22 cellular contexts compared by ENCODE assay signal in the genomic region with DNA sequence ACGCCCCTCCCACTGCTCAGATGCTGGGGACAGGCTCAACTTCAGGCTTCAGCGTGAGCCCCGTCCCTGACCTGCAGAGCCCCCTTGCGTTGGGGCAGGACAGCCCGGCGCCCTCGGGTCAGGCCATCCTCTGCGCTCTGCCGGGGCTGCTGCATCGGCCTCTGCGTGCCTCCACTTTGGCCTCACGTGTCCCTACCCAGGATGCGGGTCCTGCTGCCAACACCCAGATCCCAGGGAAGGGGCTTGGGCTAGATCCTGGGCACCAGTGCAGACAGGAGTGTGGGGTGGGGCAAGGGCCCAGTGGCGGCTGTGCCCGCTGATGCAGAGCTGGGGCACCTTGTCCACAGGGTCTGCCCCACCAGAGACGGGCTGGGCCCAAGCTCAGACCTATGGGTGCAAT. TPM values are rescaled to one million over a fixed set of nuclear protein-coding genes. Genes with fewer than 3 reads are reported as not detected.
DNase-seq lines count a peak whose midpoint lies in the region; ATAC-seq, FAIRE-seq and TF ChIP-seq lines count a peak whose summit lies in the region.
"Had no signal": no experiment of that assay in that cellular context is flagged by ENCODE, and none has a peak within 500 bp of the region (broad histone marks: within the 10 kb centered on the region; RNA-seq: fewer than 3 reads in every experiment).

No MANE protein-coding gene starts in this region.

- H3K79me2 ChIP-seq in K562 (ENCODE audit: control insufficient read depth, insufficient read depth, low read length) = peaks cover 21% of the 10 kb centered on the region

- no peak overlapping the region for H3K4me2 ChIP-seq in K562 (ENCODE audit: insufficient read depth, low read length)
- H3K4me2 ChIP-seq in neuronal stem cell (ENCODE audit: insufficient read depth, low read length, poor library complexity, severe bottlenecking) = no peak overlapping the region
- H3K4me2 ChIP-seq: A549, GM23338 had no signal

- H3K27me3 ChIP-seq in K562 (ENCODE audit: control insufficient read depth in 2 of 2, insufficient read depth in 2 of 2, low read length in 2 of 2) = no peaks in the 10 kb centered on the region
- H3K27me3 ChIP-seq in neuronal stem cell (ENCODE audit: control insufficient read depth in 3 of 3, insufficient read depth in 3 of 3, low read depth in 1 of 3, low read length in 3 of 3) = no peaks in the 10 kb centered on the region
- no peaks in the 10 kb centered on the region for H3K27me3 ChIP-seq in right lobe of liver
- H3K27me3 ChIP-seq: BE2C had no signal

- H3K36me3 ChIP-seq in HEK293 (ENCODE audit: control insufficient read depth in 2 of 2, insufficient read depth in 1 of 2, low read length in 2 of 2) (peaks cover 0 to 83% of the 10 kb centered on the region in 2 experiments; a peak in 2 of 3 replicates), K562 (ENCODE audit: control insufficient read depth, insufficient read depth, low read length) (peaks cover 82% of the 10 kb centered on the region; the same call in 2 of the 3 replicates), neuronal stem cell (replicated peaks in 1 of 2; ENCODE audit: control insufficient read depth in 2 of 2, insufficient read depth in 2 of 2, low read length in 2 of 2) (peaks cover 19 to 77% of the 10 kb centered on the region in 2 donors), right lobe of liver (peaks cover 0 to 41% (median 12%) of the 10 kb centered on the region in 4 donors)

- POLR2A ChIA-PET in HEK293 (lab: Yijun Ruan, JAX) (interaction anchor here (1.0 kb wide), 1 partner anchor 14 kb away, joined by 3 read pairs; no protein-coding TSS in a partner anchor), K562 (lab: Yijun Ruan, JAX) (interaction anchor here (1.2 kb wide), 1 partner anchor 17 kb away, joined by 3 read pairs; a partner anchor contains a TSS)

- H2BK5ac ChIP-seq in neuronal stem cell (ENCODE audit: low read length) = peak overlapping the region; percentile 24

- peaks cover 23% of the 10 kb centered on the region for H3K79me1 ChIP-seq in neuronal stem cell (ENCODE audit: low read depth, low read length)

- H3K4me3 ChIP-seq in HEK293 (ENCODE audit: low read depth, low read length) = no peak overlapping the region
- no peak overlapping the region for H3K4me3 ChIP-seq in K562
- H3K4me3 ChIP-seq in neuronal stem cell (ENCODE audit: low read length in 2 of 2) = no peak overlapping the region
- no peak overlapping the region for H3K4me3 ChIP-seq in right lobe of liver
- H3K4me3 ChIP-seq: A549, GM23338, HAP-1 had no signal

- H3K4me1 ChIP-seq in HEK293 (ENCODE audit: control insufficient read depth, insufficient read depth, low read length) (no peaks in the 10 kb centered on the region), K562 (replicated peaks in 1 of 2; ENCODE audit: control insufficient read depth in 2 of 2, insufficient read depth in 2 of 2, low read length in 2 of 2) (peaks cover 0 to 66% of the 10 kb centered on the region in 2 experiments; a peak in 2 of 5 replicates), neuronal stem cell (ENCODE audit: control insufficient read depth in 2 of 2, insufficient read depth in 1 of 2, low read depth in 1 of 2, low read length in 2 of 2) (no peaks in the 10 kb centered on the region), right lobe of liver (no peaks in the 10 kb centered on the region)
- H3K4me1 ChIP-seq: HAP-1 had no signal

- H3K23ac ChIP-seq in neuronal stem cell (ENCODE audit: low read depth, low read length, poor library complexity) = peak overlapping the region; percentile 31

- H3K9ac ChIP-seq in K562 (ENCODE audit: insufficient read depth in 1 of 2, low read depth in 2 of 2, low read length in 2 of 2) = no peak overlapping the region
- no peak overlapping the region for H3K9ac ChIP-seq in neuronal stem cell (ENCODE audit: low read depth, low read length, poor library complexity)

- no peaks in the 10 kb centered on the region for H3K9me1 ChIP-seq in K562 (ENCODE audit: control insufficient read depth, insufficient read depth, low read length)

- BruUV-seq in K562 (replicated peaks; lab: Mats Ljungman, UMichigan) = no TSS peak

- TF ChIP-seq CTCF in 22Rv1 (IDR thresholded peaks at IDR 0.05) (no peak), HEK293 (tag by site-specific recombination; IDR thresholded peaks at IDR 0.05) (no peak), K562 (IDR thresholded peaks at IDR 0.05 in 2 of 3, conservative IDR thresholded peaks at IDR 0.05 in 1 of 3; ENCODE audit: insufficient read depth in 2 of 3, low read depth in 1 of 3, low read length in 3 of 3) (no peak), right lobe of liver (IDR thresholded peaks at IDR 0.05) (no peak)

- H2BK120ac ChIP-seq in neuronal stem cell (ENCODE audit: low read depth, low read length) = no peak overlapping the region

- in situ Hi-C loops in K562 (cut with MboI) = loop anchor here (25.0 kb wide), 1 partner anchor 463 kb away; a partner anchor contains a TSS

- TF ChIP-seq POLR2A in K562 (conservative IDR thresholded peaks at IDR 0.05) = no peak
- TF ChIP-seq POLR2A in right lobe of liver (IDR thresholded peaks at IDR 0.05) = no peak

- H2AK5ac ChIP-seq in neuronal stem cell (ENCODE audit: low read depth, low read length) = no peak overlapping the region

- no peak overlapping the region for H3K14ac ChIP-seq in neuronal stem cell (ENCODE audit: low read length)

- peak overlapping the region; percentile 17 for H3K18ac ChIP-seq in neuronal stem cell (ENCODE audit: low read length)

- no peak overlapping the region for H2BK15ac ChIP-seq in neuronal stem cell (ENCODE audit: low read length)

- no peak overlapping the region for H2BK12ac ChIP-seq in neuronal stem cell (ENCODE audit: low read length)

- no peak overlapping the region for H4K91ac ChIP-seq in neuronal stem cell (ENCODE audit: low read depth, low read length, poor library complexity)

- 93% methylated on average over 16 of the region's 16 CpGs for WGBS in K562 (ENCODE audit: insufficient coverage, low coverage, missing lambda C conversion rate)
- no CpG with 5 or more reads among the region's 16 CpGs for whole genome bisulfite sequencing in neuronal stem cell (ENCODE audit: extremely low coverage in 2 of 2, insufficient read length in 2 of 2, insufficient replicate concordance in 1 of 2), 2 donors
- no CpG with 5 or more reads among the region's 16 CpGs for WGBS in right lobe of liver (ENCODE audit: insufficient coverage, low coverage, low lambda C conversion rate, missing lambda C conversion rate)

- TF ChIP-seq EP300 in K562 (IDR thresholded peaks at IDR 0.05; ENCODE audit: low read length) = no peak

- CTCF ChIA-PET in HEK293 (lab: Yijun Ruan, JAX) (interaction anchor here (0.6 to 1.2 kb wide), 5 partner anchors 9 to 186 kb away, joined by 3 to 5 read pairs (median 3); no protein-coding TSS in a partner anchor), K562 (lab: Yijun Ruan, JAX; ENCODE audit: low intra/inter-chr PET ratio) (no interaction called here)

- ATAC-seq in K562 (no peak), right lobe of liver (no peak)
- ATAC-seq: A549, GM23338 had no signal

- no peak overlapping the region for H4K8ac ChIP-seq in neuronal stem cell (ENCODE audit: low read depth, low read length)

- H3K9me3 ChIP-seq in HEK293 (ENCODE audit: control insufficient read depth, insufficient read depth, low read depth, low read length) (no peaks in the 10 kb centered on the region), K562 (replicated peaks; ENCODE audit: control insufficient read depth, insufficient read depth, low read depth, low read length) (no peaks in the 10 kb centered on the region; the same call in 1 of the 2 replicates), neuronal stem cell (replicated peaks in 1 of 2; ENCODE audit: control insufficient read depth in 2 of 2, insufficient read depth in 1 of 2, low read depth in 1 of 2, low read length in 2 of 2) (no peaks in the 10 kb centered on the region), right lobe of liver (no peaks in the 10 kb centered on the region)
- H3K9me3 ChIP-seq: A549, BE2C, HAP-1 had no signal

- H3K27ac ChIP-seq in 22Rv1 (0 out of 2 replicates have a peak overlapping the region, but pooled peaks have one; percentile 15), HEK293 (ENCODE audit: extremely low read depth, low read depth, low read length) (0 out of 2 replicates have a peak overlapping the region, but pooled peaks have one; percentile 31), K562 (ENCODE audit: extremely low read depth, low read depth, low read length) (no peak overlapping the region), neuronal stem cell (replicated peaks; ENCODE audit: low read length) (no peak overlapping the region), right lobe of liver (no peak overlapping the region)

- no peak for TF ChIP-seq RAD21 in K562 (CRISPR knock-in tag; conservative IDR thresholded peaks at IDR 0.05 in 1 of 2, IDR thresholded peaks at IDR 0.05 in 1 of 2)

- no peak overlapping the region for H3K4ac ChIP-seq in neuronal stem cell (ENCODE audit: low read length)

- no peak overlapping the region for H2AFZ ChIP-seq in K562 (ENCODE audit: low read depth, low read length)
- H2AFZ ChIP-seq in neuronal stem cell (ENCODE audit: low read length) = no peak overlapping the region
- H2AFZ ChIP-seq: GM23338 had no signal

- intact Hi-C loops in K562 (cut with micrococcal nuclease) (no loop called here), right lobe of liver (cut with DNase I) (no loop called here)

- DNase-seq in K562 (ENCODE audit: extremely low read depth in 1 of 4, low spot score in 3 of 4) (no peak), neuronal stem cell (ENCODE audit: low spot score) (no peak), GM03348 (ENCODE audit: low spot score) (no peak), HuH-7.5 (ENCODE audit: low spot score) (no peak), right lobe of liver (no peak)
- DNase-seq: 8988T; ACHN; AML-193; BE2C; Calu3; CD4-positive, alpha-beta memory T cell; COR-L47; DMS53; DMS79 treated with DMSO at 0.1 percent for 48 hours; GF-D8 had no signal

- no peak for FAIRE-seq in K562 (lab: Jason Lieb, UNC)
- FAIRE-seq: A549, GM12892, H54 had no signal

- 0 out of 2 replicates have a peak, but pooled peaks cover 6% of the 10 kb centered on the region for H4K20me1 ChIP-seq in K562 (replicated peaks; ENCODE audit: control insufficient read depth, insufficient read depth, low read length)

RNA-seq across cellular contexts. Expression of a gene that starts 13.0 kb away (rescaled TPM):
- total RNA-seq in K562 (2011; cell fraction: chromatin; rRNA removed; ENCODE audit: low replicate concordance) = 2.8 and 13.5 TPM in 2 replicates
- total RNA-seq in K562 (2011; cell fraction: nucleolus; rRNA removed) = 11.4 and 15.2 TPM in 2 replicates
- 4.2 and 6.2 TPM in 2 replicates for total RNA-seq in K562 (2011; cell fraction: nucleoplasm; rRNA removed)
- total RNA-seq in K562 (2014; rRNA removed) = 3.7 and 3.8 TPM in 2 replicates
- total RNA-seq in K562 (2014; rRNA removed; fragmentation: Illumina TruSeq; extraction: Trizol) = 0.18 TPM in 1 of 2 replicates, not detected in the other
- 1.3 and 1.4 TPM in 2 replicates for total RNA-seq in K562 (2015; rRNA removed; fragmentation: Illumina TruSeq; extraction: Trizol)
- total RNA-seq in K562 (2021) = 6.6 and 8.9 TPM in 2 replicates
- 0.98 and 1.2 TPM in 2 replicates for polyA plus RNA-seq in K562 (2011; rRNA removed)
- polyA plus RNA-seq in K562 (2011; cell fraction: cytosol; rRNA removed) = 0.84 and 4.5 TPM in 2 replicates
- polyA plus RNA-seq in K562 (2011; cell fraction: nucleus; rRNA removed) = 8.2 and 25.4 TPM in 2 replicates
- 3.1 and 3.3 TPM in 2 replicates for polyA plus RNA-seq in K562 (2012)
- polyA plus RNA-seq in K562 (2014; fragmentation: Illumina TruSeq; extraction: Trizol) = 0.25 and 2.3 TPM in 2 replicates
- polyA plus RNA-seq in K562 (2014; fragmentation: Nextera tagmentation; extraction: Ambion mirVana) = under 1 TPM in 1 of 2 experiments, not detected in 1; 0.03 TPM
- 5.8 and 6.3 TPM in 2 replicates for polyA plus RNA-seq in K562 (2014; rRNA removed)
- polyA minus RNA-seq in K562 (2011; rRNA and poly(A)+ RNA removed) = 0.11 and 0.15 TPM in 2 replicates
- polyA minus RNA-seq in K562 (2011; cell fraction: cytosol; rRNA and poly(A)+ RNA removed) = 2.9 and 3.0 TPM in 2 replicates
- 3.0 and 3.8 TPM in 2 replicates for polyA minus RNA-seq in K562 (2011; cell fraction: nucleus; rRNA and poly(A)+ RNA removed)
- polyA plus RNA-seq in neuronal stem cell (2013, experiment 1 of 2) = 14.0 TPM
- polyA plus RNA-seq in neuronal stem cell (2013, experiment 2 of 2) = 12.8 TPM
- total RNA-seq in right lobe of liver = under 1 TPM; 0.15 to 0.62 (median 0.31) TPM
- total RNA-seq: CD4-positive, alpha-beta memory T cell had no signal
- polyA plus RNA-seq: CD4-positive, alpha-beta memory T cell had no signal

RNA-seq across cellular contexts. Expression of a gene that starts 16.7 kb away (rescaled TPM):
- total RNA-seq in K562 (2011; cell fraction: chromatin; rRNA removed; ENCODE audit: low replicate concordance) = 42.1 and 110 TPM in 2 replicates
- total RNA-seq in K562 (2011; cell fraction: nucleolus; rRNA removed) = 116 and 129 TPM in 2 replicates
- 74.0 and 85.6 TPM in 2 replicates for total RNA-seq in K562 (2011; cell fraction: nucleoplasm; rRNA removed)
- total RNA-seq in K562 (2014; rRNA removed) = 135 and 145 TPM in 2 replicates
- 3.9 and 4.6 TPM in 2 replicates for total RNA-seq in K562 (2014; rRNA removed; fragmentation: Illumina TruSeq; extraction: Trizol)
- total RNA-seq in K562 (2015; rRNA removed; fragmentation: Illumina TruSeq; extraction: Trizol) = 65.2 and 73.0 TPM in 2 replicates
- 409 and 434 TPM in 2 replicates for total RNA-seq in K562 (2021)
- polyA plus RNA-seq in K562 (2011; rRNA removed) = 36.8 and 58.7 TPM in 2 replicates
- 119 and 471 TPM in 2 replicates for polyA plus RNA-seq in K562 (2011; cell fraction: cytosol; rRNA removed)
- polyA plus RNA-seq in K562 (2011; cell fraction: nucleus; rRNA removed) = 90.5 and 137 TPM in 2 replicates
- polyA plus RNA-seq in K562 (2012) = 278 and 318 TPM in 2 replicates
- 18.7 and 106 TPM in 2 replicates for polyA plus RNA-seq in K562 (2014; fragmentation: Illumina TruSeq; extraction: Trizol)
- 10 to 100 TPM in 1 of 2 experiments, 1 to 10 TPM in 1; 9.7 to 23.3 TPM for polyA plus RNA-seq in K562 (2014; fragmentation: Nextera tagmentation; extraction: Ambion mirVana)
- 233 and 236 TPM in 2 replicates for polyA plus RNA-seq in K562 (2014; rRNA removed)
- 16.5 and 29.9 TPM in 2 replicates for polyA minus RNA-seq in K562 (2011; rRNA and poly(A)+ RNA removed)
- 115 and 175 TPM in 2 replicates for polyA minus RNA-seq in K562 (2011; cell fraction: cytosol; rRNA and poly(A)+ RNA removed)
- polyA minus RNA-seq in K562 (2011; cell fraction: nucleus; rRNA and poly(A)+ RNA removed) = 28.8 and 35.8 TPM in 2 replicates
- polyA plus RNA-seq in neuronal stem cell (2013, experiment 1 of 2) = 106 TPM
- polyA plus RNA-seq in neuronal stem cell (2013, experiment 2 of 2) = 101 TPM
- total RNA-seq in right lobe of liver = 100 to 1,000 TPM in 5 of 6 experiments, 10 to 100 TPM in 1; 98.1 to 240 (median 137) TPM

RNA-seq across cellular contexts. Expression of a gene that starts 19.3 kb away (rescaled TPM):
- 76.0 and 175 TPM in 2 replicates for total RNA-seq in K562 (2011; cell fraction: chromatin; rRNA removed; ENCODE audit: low replicate concordance)
- 128 and 133 TPM in 2 replicates for total RNA-seq in K562 (2011; cell fraction: nucleolus; rRNA removed)
- 58.7 and 79.5 TPM in 2 replicates for total RNA-seq in K562 (2011; cell fraction: nucleoplasm; rRNA removed)
- total RNA-seq in K562 (2014; rRNA removed) = 96.5 and 102 TPM in 2 replicates
- 28.9 and 31.7 TPM in 2 replicates for total RNA-seq in K562 (2014; rRNA removed; fragmentation: Illumina TruSeq; extraction: Trizol)
- 40.6 and 43.2 TPM in 2 replicates for total RNA-seq in K562 (2015; rRNA removed; fragmentation: Illumina TruSeq; extraction: Trizol)
- 76.3 and 89.6 TPM in 2 replicates for total RNA-seq in K562 (2021)
- 31.2 and 34.3 TPM in 2 replicates for polyA plus RNA-seq in K562 (2011; rRNA removed)
- 37.0 and 67.8 TPM in 2 replicates for polyA plus RNA-seq in K562 (2011; cell fraction: cytosol; rRNA removed)
- 127 and 182 TPM in 2 replicates for polyA plus RNA-seq in K562 (2011; cell fraction: nucleus; rRNA removed)
- polyA plus RNA-seq in K562 (2012) = 49.5 and 76.3 TPM in 2 replicates
- polyA plus RNA-seq in K562 (2014; fragmentation: Illumina TruSeq; extraction: Trizol) = 22.0 and 39.1 TPM in 2 replicates
- polyA plus RNA-seq in K562 (2014; fragmentation: Nextera tagmentation; extraction: Ambion mirVana) = under 1 TPM; 0.15 to 1.00 TPM
- 69.4 and 79.9 TPM in 2 replicates for polyA plus RNA-seq in K562 (2014; rRNA removed)
- 38.2 and 43.6 TPM in 2 replicates for polyA minus RNA-seq in K562 (2011; rRNA and poly(A)+ RNA removed)
- polyA minus RNA-seq in K562 (2011; cell fraction: cytosol; rRNA and poly(A)+ RNA removed) = 33.9 and 37.0 TPM in 2 replicates
- 34.3 and 36.1 TPM in 2 replicates for polyA minus RNA-seq in K562 (2011; cell fraction: nucleus; rRNA and poly(A)+ RNA removed)
- polyA plus RNA-seq in neuronal stem cell (2013, experiment 1 of 2) = 35.0 TPM
- 34.0 TPM for polyA plus RNA-seq in neuronal stem cell (2013, experiment 2 of 2)
- 10 to 100 TPM; 23.8 to 34.0 (median 29.5) TPM for total RNA-seq in right lobe of liver

RNA-seq across cellular contexts. Expression of a gene that starts 23.5 kb away (rescaled TPM):
- 30.7 and 106 TPM in 2 replicates for total RNA-seq in K562 (2011; cell fraction: chromatin; rRNA removed; ENCODE audit: low replicate concordance)
- total RNA-seq in K562 (2011; cell fraction: nucleolus; rRNA removed) = 81.7 and 90.7 TPM in 2 replicates
- total RNA-seq in K562 (2011; cell fraction: nucleoplasm; rRNA removed) = 55.1 and 88.1 TPM in 2 replicates
- 13.5 and 20.8 TPM in 2 replicates for total RNA-seq in K562 (2014; rRNA removed)
- total RNA-seq in K562 (2014; rRNA removed; fragmentation: Illumina TruSeq; extraction: Trizol) = 3.9 and 4.8 TPM in 2 replicates
- total RNA-seq in K562 (2015; rRNA removed; fragmentation: Illumina TruSeq; extraction: Trizol) = 10.1 and 11.0 TPM in 2 replicates
- 120 and 121 TPM in 2 replicates for total RNA-seq in K562 (2021)
- 7.0 and 10.2 TPM in 2 replicates for polyA plus RNA-seq in K562 (2011; rRNA removed)
- polyA plus RNA-seq in K562 (2011; cell fraction: cytosol; rRNA removed) = 14.0 and 26.8 TPM in 2 replicates
- 44.8 and 87.0 TPM in 2 replicates for polyA plus RNA-seq in K562 (2011; cell fraction: nucleus; rRNA removed)
- 29.5 and 39.8 TPM in 2 replicates for polyA plus RNA-seq in K562 (2012)
- polyA plus RNA-seq in K562 (2014; fragmentation: Illumina TruSeq; extraction: Trizol) = 20.5 and 38.3 TPM in 2 replicates
- 1 to 10 TPM in 1 of 2 experiments, under 1 TPM in 1; 0.17 to 1.5 TPM for polyA plus RNA-seq in K562 (2014; fragmentation: Nextera tagmentation; extraction: Ambion mirVana)
- polyA plus RNA-seq in K562 (2014; rRNA removed) = 41.3 and 44.6 TPM in 2 replicates
- polyA minus RNA-seq in K562 (2011; rRNA and poly(A)+ RNA removed) = 2.7 and 3.0 TPM in 2 replicates
- polyA minus RNA-seq in K562 (2011; cell fraction: cytosol; rRNA and poly(A)+ RNA removed) = 29.9 and 43.2 TPM in 2 replicates
- polyA minus RNA-seq in K562 (2011; cell fraction: nucleus; rRNA and poly(A)+ RNA removed) = 28.0 and 34.2 TPM in 2 replicates
- polyA plus RNA-seq in neuronal stem cell (2013, experiment 1 of 2) = 98.3 TPM
- 99.9 TPM for polyA plus RNA-seq in neuronal stem cell (2013, experiment 2 of 2)
- total RNA-seq in right lobe of liver = 10 to 100 TPM; 22.3 to 55.1 (median 29.3) TPM

RNA-seq across cellular contexts. Expression of a gene that starts 44.3 kb away (rescaled TPM):
- 283 and 504 TPM in 2 replicates for total RNA-seq in K562 (2011; cell fraction: chromatin; rRNA removed; ENCODE audit: low replicate concordance)
- 457 and 483 TPM in 2 replicates for total RNA-seq in K562 (2011; cell fraction: nucleolus; rRNA removed)
- total RNA-seq in K562 (2011; cell fraction: nucleoplasm; rRNA removed) = 431 and 450 TPM in 2 replicates
- total RNA-seq in K562 (2014; rRNA removed) = 168 and 249 TPM in 2 replicates
- total RNA-seq in K562 (2014; rRNA removed; fragmentation: Illumina TruSeq; extraction: Trizol) = 189 and 200 TPM in 2 replicates
- total RNA-seq in K562 (2015; rRNA removed; fragmentation: Illumina TruSeq; extraction: Trizol) = 176 and 206 TPM in 2 replicates
- total RNA-seq in K562 (2021) = 181 and 222 TPM in 2 replicates
- polyA plus RNA-seq in K562 (2011; rRNA removed) = 124 and 166 TPM in 2 replicates
- 92.3 and 201 TPM in 2 replicates for polyA plus RNA-seq in K562 (2011; cell fraction: cytosol; rRNA removed)
- polyA plus RNA-seq in K562 (2011; cell fraction: nucleus; rRNA removed) = 882 and 1,025 TPM in 2 replicates
- polyA plus RNA-seq in K562 (2012) = 288 and 291 TPM in 2 replicates
- polyA plus RNA-seq in K562 (2014; fragmentation: Illumina TruSeq; extraction: Trizol) = 222 and 345 TPM in 2 replicates
- polyA plus RNA-seq in K562 (2014; fragmentation: Nextera tagmentation; extraction: Ambion mirVana) = 10 to 100 TPM; 20.5 to 21.4 TPM
- polyA plus RNA-seq in K562 (2014; rRNA removed) = 306 and 327 TPM in 2 replicates
- 46.9 and 50.4 TPM in 2 replicates for polyA minus RNA-seq in K562 (2011; rRNA and poly(A)+ RNA removed)
- 50.4 and 50.8 TPM in 2 replicates for polyA minus RNA-seq in K562 (2011; cell fraction: cytosol; rRNA and poly(A)+ RNA removed)
- polyA minus RNA-seq in K562 (2011; cell fraction: nucleus; rRNA and poly(A)+ RNA removed) = 117 and 135 TPM in 2 replicates
- polyA plus RNA-seq in neuronal stem cell (2013, experiment 1 of 2) = 218 TPM
- 217 TPM for polyA plus RNA-seq in neuronal stem cell (2013, experiment 2 of 2)
- total RNA-seq in right lobe of liver = 100 to 1,000 TPM in 2 of 6 experiments, 10 to 100 TPM in 4; 69.2 to 111 (median 89.5) TPM

Comparison
In these comparisons a context has a peak if more than half of its experiments do, and no peak if none do; other contexts are left out.
1. H3K27ac ChIP-seq: peak in 22Rv1 (single experiment) and HEK293 (single experiment); none in K562 (single experiment), neuronal stem cell (single experiment) and right lobe of liver (0 of 3).